1 cellular context compared by ENCODE assay signal in the genomic region with DNA sequence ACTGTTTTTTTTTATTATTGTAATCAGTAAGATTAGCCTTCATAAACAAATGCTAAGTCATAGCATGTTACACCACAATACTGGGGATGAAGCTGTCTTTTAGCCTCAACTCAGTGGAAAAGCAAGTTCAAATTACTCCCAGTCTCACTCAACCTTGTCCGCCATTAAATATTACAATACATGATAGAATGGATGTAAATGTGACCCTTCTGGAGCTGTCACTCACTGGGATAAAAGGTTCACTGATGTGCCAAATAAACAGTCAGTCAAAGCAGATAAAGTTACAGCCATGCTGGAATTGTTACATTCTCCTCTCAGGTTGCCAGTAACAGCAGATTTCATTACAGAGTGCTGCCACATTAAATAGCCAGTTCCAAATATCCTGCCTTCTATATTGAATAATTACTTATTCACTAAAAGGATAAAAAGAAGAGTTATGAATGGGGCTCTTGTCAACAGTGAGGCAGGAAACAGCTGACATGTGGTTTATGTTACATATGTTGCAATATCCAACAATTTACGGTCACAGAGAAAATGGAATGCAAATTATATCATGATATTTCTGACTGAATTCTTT.
TF ChIP-seq lines count a peak whose summit lies in the region.

No MANE protein-coding gene starts in this region.

TF ChIP-seq in K562, 482 proteins besides CTCF, POLR2A, EP300 and RAD21 (continued from another document):
- TF ChIP-seq ZKSCAN8 (CRISPR knock-in tag; IDR thresholded peaks at IDR 0.05): peak; percentile 31; the same call in 1 of the 2 replicates
- TF ChIP-seq, protein P1, sequence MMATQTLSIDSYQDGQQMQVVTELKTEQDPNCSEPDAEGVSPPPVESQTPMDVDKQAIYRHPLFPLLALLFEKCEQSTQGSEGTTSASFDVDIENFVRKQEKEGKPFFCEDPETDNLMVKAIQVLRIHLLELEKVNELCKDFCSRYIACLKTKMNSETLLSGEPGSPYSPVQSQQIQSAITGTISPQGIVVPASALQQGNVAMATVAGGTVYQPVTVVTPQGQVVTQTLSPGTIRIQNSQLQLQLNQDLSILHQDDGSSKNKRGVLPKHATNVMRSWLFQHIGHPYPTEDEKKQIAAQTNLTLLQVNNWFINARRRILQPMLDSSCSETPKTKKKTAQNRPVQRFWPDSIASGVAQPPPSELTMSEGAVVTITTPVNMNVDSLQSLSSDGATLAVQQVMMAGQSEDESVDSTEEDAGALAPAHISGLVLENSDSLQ (IDR thresholded peaks at IDR 0.05): peak; percentile 88
- peak; percentile 21; the same call in 1 of the 2 replicates for TF ChIP-seq ZNF316 (IDR thresholded peaks at IDR 0.05)
- TF ChIP-seq BACH1 (tag; IDR thresholded peaks at IDR 0.05): peak; percentile 62; the same call in 1 of the 2 replicates
- peak; percentile 33; the same call in 1 of the 2 replicates for TF ChIP-seq C11orf30 (IDR thresholded peaks at IDR 0.05; ENCODE audit: low read depth)
- TF ChIP-seq MAZ (CRISPR knock-in tag; conservative IDR thresholded peaks at IDR 0.05 in 1 of 2, IDR thresholded peaks at IDR 0.05 in 1 of 2): no peak
- TF ChIP-seq GABPA (tag; conservative IDR thresholded peaks at IDR 0.05; ENCODE audit: low read depth): peak; percentile 45; the same call in 1 of the 2 replicates
- peak; percentile 74 for TF ChIP-seq GTF2E2 (tag; IDR thresholded peaks at IDR 0.05)
- TF ChIP-seq TAF9B (IDR thresholded peaks at IDR 0.05; ENCODE audit: partially characterized antibody): no peak
- TF ChIP-seq, protein P2, sequence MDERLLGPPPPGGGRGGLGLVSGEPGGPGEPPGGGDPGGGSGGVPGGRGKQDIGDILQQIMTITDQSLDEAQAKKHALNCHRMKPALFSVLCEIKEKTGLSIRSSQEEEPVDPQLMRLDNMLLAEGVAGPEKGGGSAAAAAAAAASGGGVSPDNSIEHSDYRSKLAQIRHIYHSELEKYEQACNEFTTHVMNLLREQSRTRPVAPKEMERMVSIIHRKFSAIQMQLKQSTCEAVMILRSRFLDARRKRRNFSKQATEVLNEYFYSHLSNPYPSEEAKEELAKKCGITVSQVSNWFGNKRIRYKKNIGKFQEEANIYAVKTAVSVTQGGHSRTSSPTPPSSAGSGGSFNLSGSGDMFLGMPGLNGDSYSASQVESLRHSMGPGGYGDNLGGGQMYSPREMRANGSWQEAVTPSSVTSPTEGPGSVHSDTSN (CRISPR knock-in tag; IDR thresholded peaks at IDR 0.05; ENCODE audit: low read depth): no peak
- TF ChIP-seq, protein P2 (tag; conservative IDR thresholded peaks at IDR 0.05; ENCODE audit: low read depth): peak; percentile 75
- no peak for TF ChIP-seq ZBTB17 (CRISPR knock-in tag; IDR thresholded peaks at IDR 0.05)
- TF ChIP-seq, protein P3, sequence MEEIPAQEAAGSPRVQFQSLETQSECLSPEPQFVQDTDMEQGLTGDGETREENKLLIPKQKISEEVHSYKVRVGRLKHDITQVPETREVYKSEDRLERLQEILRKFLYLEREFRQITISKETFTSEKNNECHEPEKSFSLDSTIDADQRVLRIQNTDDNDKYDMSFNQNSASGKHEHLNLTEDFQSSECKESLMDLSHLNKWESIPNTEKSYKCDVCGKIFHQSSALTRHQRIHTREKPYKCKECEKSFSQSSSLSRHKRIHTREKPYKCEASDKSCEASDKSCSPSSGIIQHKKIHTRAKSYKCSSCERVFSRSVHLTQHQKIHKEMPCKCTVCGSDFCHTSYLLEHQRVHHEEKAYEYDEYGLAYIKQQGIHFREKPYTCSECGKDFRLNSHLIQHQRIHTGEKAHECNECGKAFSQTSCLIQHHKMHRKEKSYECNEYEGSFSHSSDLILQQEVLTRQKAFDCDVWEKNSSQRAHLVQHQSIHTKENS (CRISPR knock-in tag; IDR thresholded peaks at IDR 0.05): no peak
- no peak for TF ChIP-seq ZFP1 (CRISPR knock-in tag; IDR thresholded peaks at IDR 0.05)
- TF ChIP-seq CEBPB (tag; IDR thresholded peaks at IDR 0.05): peak; percentile 93
- TF ChIP-seq FOXA3 (CRISPR knock-in tag; conservative IDR thresholded peaks at IDR 0.05 in 1 of 2, IDR thresholded peaks at IDR 0.05 in 1 of 2): peak in 1 of 2 experiments; percentile 47; a peak in 1 of 4 replicates
- TF ChIP-seq ZBTB49 (CRISPR knock-in tag; IDR thresholded peaks at IDR 0.05; ENCODE audit: borderline replicate concordance): no peak
- TF ChIP-seq RBM22 (IDR thresholded peaks at IDR 0.05; ENCODE audit: low read depth, low read length, poor library complexity, severe bottlenecking): no peak
- no peak for TF ChIP-seq ZC3H4 (CRISPR knock-in tag; IDR thresholded peaks at IDR 0.05; ENCODE audit: borderline replicate concordance)
- peak; percentile 54; the same call in 1 of the 2 replicates for TF ChIP-seq CEBPG (CRISPR knock-in tag; IDR thresholded peaks at IDR 0.05)
- peak; percentile 89 to 94 for TF ChIP-seq CEBPG (tag; conservative IDR thresholded peaks at IDR 0.05 in 1 of 2, IDR thresholded peaks at IDR 0.05 in 1 of 2)
- TF ChIP-seq ZNF175 (CRISPR knock-in tag; IDR thresholded peaks at IDR 0.05; ENCODE audit: low read depth): peak; percentile 76; the same call in 1 of the 2 replicates
- 0 out of 2 replicates have a peak, but pooled peaks have one; percentile 46 for TF ChIP-seq IRF9 (tag; IDR thresholded peaks at IDR 0.05)
- peak; percentile 60 for TF ChIP-seq MEIS2 (IDR thresholded peaks at IDR 0.05; ENCODE audit: partially characterized antibody)
- TF ChIP-seq, protein P4, sequence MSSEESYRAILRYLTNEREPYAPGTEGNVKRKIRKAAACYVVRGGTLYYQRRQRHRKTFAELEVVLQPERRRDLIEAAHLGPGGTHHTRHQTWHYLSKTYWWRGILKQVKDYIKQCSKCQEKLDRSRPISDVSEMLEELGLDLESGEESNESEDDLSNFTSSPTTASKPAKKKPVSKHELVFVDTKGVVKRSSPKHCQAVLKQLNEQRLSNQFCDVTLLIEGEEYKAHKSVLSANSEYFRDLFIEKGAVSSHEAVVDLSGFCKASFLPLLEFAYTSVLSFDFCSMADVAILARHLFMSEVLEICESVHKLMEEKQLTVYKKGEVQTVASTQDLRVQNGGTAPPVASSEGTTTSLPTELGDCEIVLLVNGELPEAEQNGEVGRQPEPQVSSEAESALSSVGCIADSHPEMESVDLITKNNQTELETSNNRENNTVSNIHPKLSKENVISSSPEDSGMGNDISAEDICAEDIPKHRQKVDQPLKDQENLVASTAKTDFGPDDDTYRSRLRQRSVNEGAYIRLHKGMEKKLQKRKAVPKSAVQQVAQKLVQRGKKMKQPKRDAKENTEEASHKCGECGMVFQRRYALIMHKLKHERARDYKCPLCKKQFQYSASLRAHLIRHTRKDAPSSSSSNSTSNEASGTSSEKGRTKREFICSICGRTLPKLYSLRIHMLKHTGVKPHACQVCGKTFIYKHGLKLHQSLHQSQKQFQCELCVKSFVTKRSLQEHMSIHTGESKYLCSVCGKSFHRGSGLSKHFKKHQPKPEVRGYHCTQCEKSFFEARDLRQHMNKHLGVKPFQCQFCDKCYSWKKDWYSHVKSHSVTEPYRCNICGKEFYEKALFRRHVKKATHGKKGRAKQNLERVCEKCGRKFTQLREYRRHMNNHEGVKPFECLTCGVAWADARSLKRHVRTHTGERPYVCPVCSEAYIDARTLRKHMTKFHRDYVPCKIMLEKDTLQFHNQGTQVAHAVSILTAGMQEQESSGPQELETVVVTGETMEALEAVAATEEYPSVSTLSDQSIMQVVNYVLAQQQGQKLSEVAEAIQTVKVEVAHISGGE (CRISPR knock-in tag; IDR thresholded peaks at IDR 0.05): peak in 1 of 3 experiments; percentile 85; a peak in 2 of 6 replicates
- TF ChIP-seq TFAP4 (CRISPR knock-in tag; IDR thresholded peaks at IDR 0.05; ENCODE audit: borderline replicate concordance): peak; percentile 70; the same call in 1 of the 2 replicates
- no peak for TF ChIP-seq BCOR (IDR thresholded peaks at IDR 0.05)
